41 cellular contexts compared by ENCODE assay signal in genomic region chr2:29535188-29535587, GRCh38.
"Had no signal": no experiment of that assay in that cellular context is flagged by ENCODE, and none has a peak within 500 bp of the region (broad histone marks: within the 10 kb centered on the region; RNA-seq: fewer than 3 reads in every experiment).

No MANE protein-coding gene starts in this region.

- H3K9me3 Mint-ChIP-seq: activated naive CD4-positive, alpha-beta T cell treated with anti-CD3 and anti-CD28 coated beads for 36 hours; activated naive CD4-positive, alpha-beta T cell treated with anti-CD3 and anti-CD28 coated beads, Interleukin-2, amount 10 ng/mL, durations not matched to agents 7 days and 5 days; activated naive CD4-positive, alpha-beta T cell treated with anti-CD3 and anti-CD28 coated beads, Interleukin-2, amount 50 U/mL, for 24 hours; activated naive CD4-positive, alpha-beta T cell treated with anti-CD3 and anti-CD28 coated beads, Interleukin-2, amount 50 U/mL, for 72 hours; activated naive CD8-positive, alpha-beta T cell treated with anti-CD3 and anti-CD28 coated beads for 36 hours; activated naive CD8-positive, alpha-beta T cell treated with anti-CD3 and anti-CD28 coated beads, Interleukin-2, amount 10 ng/mL, durations not matched to agents 7 days and 5 days; activated naive CD8-positive, alpha-beta T cell treated with anti-CD3 and anti-CD28 coated beads, Interleukin-2, amount 50 U/mL, for 24 hours; activated T-cell treated with anti-CD3 and anti-CD28 coated beads, Interleukin-2, amount 50 U/mL, for 24 hours; activated T-cell treated with anti-CD3 and anti-CD28 coated beads, Interleukin-2, amount 50 U/mL, for 4 hours; activated T-helper 1 cell treated with anti-CD3 and anti-CD28 coated beads, Interleukin-12 subunit alpha, Interleukin-12 subunit beta, Interleukin-2, Interleukin-4 antibody, amounts not matched to agents 30 ng/mL and 10 ng/mL and 1 ng/mL, durations not matched to agents 14 hours and 24 hours and 36 hours; activated T-helper 17 cell treated with anti-CD3 and anti-CD28 coated beads, Interleukin-2, amount 50 U/mL, for 72 hours; activated T-helper 2 cell treated with anti-CD3 and anti-CD28 coated beads, Interferon-gamma antibody, Interleukin-2, Interleukin-4, amounts not matched to agents 10 μg/mL and 5 μg/mL and 100 μg/mL, durations not matched to agents 14 hours and 24 hours and 36 hours; central memory CD8-positive, alpha-beta T cell had no signal

- H3K36me3 Mint-ChIP-seq: activated naive CD4-positive, alpha-beta T cell treated with anti-CD3 and anti-CD28 coated beads, Interleukin-2, amount 10 ng/mL, durations not matched to agents 7 days and 5 days; activated naive CD4-positive, alpha-beta T cell treated with anti-CD3 and anti-CD28 coated beads, Interleukin-2, amount 50 U/mL, for 24 hours; activated naive CD4-positive, alpha-beta T cell treated with anti-CD3 and anti-CD28 coated beads, Interleukin-2, amount 50 U/mL, for 72 hours; activated naive CD8-positive, alpha-beta T cell; activated naive CD8-positive, alpha-beta T cell treated with anti-CD3 and anti-CD28 coated beads for 36 hours; activated naive CD8-positive, alpha-beta T cell treated with anti-CD3 and anti-CD28 coated beads, Interleukin-2, amount 10 ng/mL, durations not matched to agents 7 days and 5 days; brain had no signal

- H3K27ac ChIP-seq: adrenal gland, ascending aorta, body of pancreas, brain microvascular endothelial cell, breast epithelium, cardiac muscle cell had no signal

- H3K36me3 ChIP-seq: adrenal gland, ascending aorta, brain microvascular endothelial cell, breast epithelium, cardiac muscle cell had no signal

- H3K4me1 ChIP-seq: adrenal gland, ascending aorta, breast epithelium had no signal

- H3K27me3 ChIP-seq: adrenal gland, ascending aorta, body of pancreas, brain microvascular endothelial cell, breast epithelium, cardiac muscle cell had no signal

- H3K4me3 Mint-ChIP-seq: activated naive CD4-positive, alpha-beta T cell treated with anti-CD3 and anti-CD28 coated beads for 36 hours; activated naive CD4-positive, alpha-beta T cell treated with anti-CD3 and anti-CD28 coated beads, Interleukin-2, amount 10 ng/mL, durations not matched to agents 7 days and 5 days; activated naive CD4-positive, alpha-beta T cell treated with anti-CD3 and anti-CD28 coated beads, Interleukin-2, amount 50 U/mL, for 24 hours; activated naive CD8-positive, alpha-beta T cell; activated naive CD8-positive, alpha-beta T cell treated with anti-CD3 and anti-CD28 coated beads for 36 hours; activated naive CD8-positive, alpha-beta T cell treated with anti-CD3 and anti-CD28 coated beads, Interleukin-2, amount 10 ng/mL, durations not matched to agents 7 days and 5 days; activated naive CD8-positive, alpha-beta T cell treated with anti-CD3 and anti-CD28 coated beads, Interleukin-2, amount 50 U/mL, for 24 hours; activated T-cell treated with anti-CD3 and anti-CD28 coated beads, Interleukin-2, amount 50 U/mL, for 24 hours; activated T-cell treated with anti-CD3 and anti-CD28 coated beads, Interleukin-2, amount 50 U/mL, for 4 hours; activated T-cell treated with anti-CD3 and anti-CD28 coated beads, Interleukin-2, amount 50 U/mL, for 72 hours; activated T-helper 1 cell treated with anti-CD3 and anti-CD28 coated beads, Interleukin-12 subunit alpha, Interleukin-12 subunit beta, Interleukin-2, Interleukin-4 antibody, amounts not matched to agents 30 ng/mL and 10 ng/mL and 1 ng/mL, durations not matched to agents 14 hours and 24 hours and 36 hours; activated T-helper 17 cell treated with anti-CD3 and anti-CD28 coated beads, Interleukin-2, amount 50 U/mL, for 72 hours; brain; central memory CD8-positive, alpha-beta T cell had no signal

- H3K9me3 ChIP-seq: adrenal gland, ascending aorta, body of pancreas, breast epithelium had no signal

- H3K4me1 Mint-ChIP-seq: activated naive CD4-positive, alpha-beta T cell treated with anti-CD3 and anti-CD28 coated beads, Interleukin-2, amount 10 ng/mL, durations not matched to agents 7 days and 5 days; activated naive CD4-positive, alpha-beta T cell treated with anti-CD3 and anti-CD28 coated beads, Interleukin-2, amount 50 U/mL, for 24 hours; activated naive CD8-positive, alpha-beta T cell treated with anti-CD3 and anti-CD28 coated beads for 36 hours; activated naive CD8-positive, alpha-beta T cell treated with anti-CD3 and anti-CD28 coated beads, Interleukin-2, amount 10 ng/mL, durations not matched to agents 7 days and 5 days; activated naive CD8-positive, alpha-beta T cell treated with anti-CD3 and anti-CD28 coated beads, Interleukin-2, amount 50 U/mL, for 24 hours; activated T-helper 17 cell treated with anti-CD3 and anti-CD28 coated beads, Interleukin-2, amount 50 U/mL, for 72 hours; central memory CD8-positive, alpha-beta T cell had no signal

- DNase-seq: activated effector memory CD4-positive, alpha-beta T cell treated with anti-CD3 and anti-CD28 coated beads, Interleukin-2, amount 50 U/mL, for 16 hours; activated effector memory CD4-positive, alpha-beta T cell treated with Interleukin-2 at 50 U/mL for 16 hours; activated gamma-delta T cell; activated gamma-delta T cell treated with Interleukin-2 at 50 U/mL for 16 hours; activated naive CD4-positive, alpha-beta T cell; activated naive CD4-positive, alpha-beta T cell treated with anti-CD3 and anti-CD28 coated beads for 36 hours; activated naive CD4-positive, alpha-beta T cell treated with anti-CD3 and anti-CD28 coated beads, Interleukin-2, amount 10 ng/mL, durations not matched to agents 7 days and 5 days; activated naive CD4-positive, alpha-beta T cell treated with anti-CD3 and anti-CD28 coated beads, Interleukin-2, amount 50 U/mL, for 16 hours; activated naive CD4-positive, alpha-beta T cell treated with Interleukin-2 at 50 U/mL for 16 hours; activated naive CD8-positive, alpha-beta T cell treated with anti-CD3 and anti-CD28 coated beads for 36 hours; activated naive CD8-positive, alpha-beta T cell treated with anti-CD3 and anti-CD28 coated beads, Interleukin-2, amount 10 ng/mL, durations not matched to agents 7 days and 5 days; activated naive CD8-positive, alpha-beta T cell treated with anti-CD3 and anti-CD28 coated beads, Interleukin-2, amount 50 U/mL, for 24 hours; activated T-cell treated with anti-CD3 and anti-CD28 coated beads for 4 hours; activated T-cell treated with anti-CD3 and anti-CD28 coated beads, Interleukin-2, amount 50 U/mL, for 1 hour; activated T-cell treated with anti-CD3 and anti-CD28 coated beads, Interleukin-2, amount 50 U/mL, for 24 hours; activated T-cell treated with anti-CD3 and anti-CD28 coated beads, Interleukin-2, amount 50 U/mL, for 4 hours; activated T-cell treated with anti-CD3 and anti-CD28 coated beads, Interleukin-2, amount 50 U/mL, for 48 hours; activated T-cell treated with anti-CD3 and anti-CD28 coated beads, Interleukin-2, amount 50 U/mL, for 72 hours; adrenal gland; amniotic stem cell; amygdala; anterior cingulate cortex; aorta; body of pancreas; brain microvascular endothelial cell; caudate nucleus; central memory CD4-positive, alpha-beta T cell; cerebellar nuclear complex had no signal

- ATAC-seq: activated naive CD4-positive, alpha-beta T cell treated with anti-CD3 and anti-CD28 coated beads, Interleukin-2, amount 50 U/mL, for 72 hours; activated naive CD8-positive, alpha-beta T cell treated with anti-CD3 and anti-CD28 coated beads, Interleukin-2, amount 50 U/mL, for 24 hours; activated T-cell treated with anti-CD3 and anti-CD28 coated beads, Interleukin-2, amount 50 U/mL, for 4 hours; activated T-cell treated with anti-CD3 and anti-CD28 coated beads, Interleukin-2, amount 50 U/mL, for 72 hours; activated T-helper 17 cell treated with anti-CD3 and anti-CD28 coated beads, Interleukin-2, amount 50 U/mL, for 72 hours; body of pancreas had no signal

- H3K4me3 ChIP-seq: adrenal gland, ascending aorta, body of pancreas, breast epithelium, cardiac muscle cell had no signal

- FAIRE-seq: astrocyte, bronchial epithelial cell had no signal

- H3K27ac Mint-ChIP-seq: activated naive CD4-positive, alpha-beta T cell treated with anti-CD3 and anti-CD28 coated beads for 36 hours; activated naive CD4-positive, alpha-beta T cell treated with anti-CD3 and anti-CD28 coated beads, Interleukin-2, amount 10 ng/mL, durations not matched to agents 7 days and 5 days; activated naive CD4-positive, alpha-beta T cell treated with anti-CD3 and anti-CD28 coated beads, Interleukin-2, amount 50 U/mL, for 24 hours; activated naive CD4-positive, alpha-beta T cell treated with anti-CD3 and anti-CD28 coated beads, Interleukin-2, amount 50 U/mL, for 72 hours; activated naive CD8-positive, alpha-beta T cell; activated naive CD8-positive, alpha-beta T cell treated with anti-CD3 and anti-CD28 coated beads for 36 hours; activated naive CD8-positive, alpha-beta T cell treated with anti-CD3 and anti-CD28 coated beads, Interleukin-2, amount 10 ng/mL, durations not matched to agents 7 days and 5 days; activated naive CD8-positive, alpha-beta T cell treated with anti-CD3 and anti-CD28 coated beads, Interleukin-2, amount 50 U/mL, for 24 hours; activated T-cell treated with anti-CD3 and anti-CD28 coated beads, Interleukin-2, amount 50 U/mL, for 24 hours; activated T-cell treated with anti-CD3 and anti-CD28 coated beads, Interleukin-2, amount 50 U/mL, for 72 hours; activated T-helper 1 cell treated with anti-CD3 and anti-CD28 coated beads, Interleukin-12 subunit alpha, Interleukin-12 subunit beta, Interleukin-2, Interleukin-4 antibody, amounts not matched to agents 30 ng/mL and 10 ng/mL and 1 ng/mL, durations not matched to agents 14 hours and 24 hours and 36 hours; activated T-helper 17 cell treated with anti-CD3 and anti-CD28 coated beads, Interleukin-2, amount 50 U/mL, for 72 hours; activated T-helper 2 cell treated with anti-CD3 and anti-CD28 coated beads, Interferon-gamma antibody, Interleukin-2, Interleukin-4, amounts not matched to agents 10 μg/mL and 5 μg/mL and 100 μg/mL, durations not matched to agents 14 hours and 24 hours and 36 hours; brain had no signal
